In genomic region chr5:132714456-132715307, GRCh38 we compare ENCODE assay signal across 9 cellular contexts. TPM values are rescaled to one million over a fixed set of nuclear protein-coding genes. Genes with fewer than 3 reads are reported as not detected.
DNase-seq lines count a peak whose midpoint lies in the region; ATAC-seq, FAIRE-seq and TF ChIP-seq lines count a peak whose summit lies in the region.
"Had no signal": no experiment of that assay in that cellular context is flagged by ENCODE, and none has a peak within 500 bp of the region (broad histone marks: within the 10 kb centered on the region; RNA-seq: fewer than 3 reads in every experiment).

No MANE protein-coding gene starts in this region.

- H3K36me3 ChIP-seq in fibroblast of lung (ENCODE audit: control insufficient read depth, insufficient read depth, low read length) (no peaks in the 10 kb centered on the region), tibial nerve (peaks cover 0 to 14% (median 0%) of the 10 kb centered on the region in 3 donors)

- no peak for TF ChIP-seq POLR2A in tibial nerve (IDR thresholded peaks at IDR 0.05)

- ATAC-seq in activated naive CD4-positive, alpha-beta T cell treated with anti-CD3 and anti-CD28 coated beads, Interleukin-2, amount 50 U/mL, for 72 hours, result peak; percentile 61 to 92
- no peak for ATAC-seq in GM21447 (IDR thresholded peaks at IDR 0.05; ENCODE audit: unreplicated experiment)
- ATAC-seq in GM19324 (IDR thresholded peaks at IDR 0.05; ENCODE audit: low FRiP score, unreplicated experiment), result no peak

- TF ChIP-seq CTCF in fibroblast of lung (conservative IDR thresholded peaks at IDR 0.05 in 1 of 2, IDR thresholded peaks at IDR 0.05 in 1 of 2; ENCODE audit: low read depth in 1 of 2, low read length in 2 of 2), result peak in 1 of 2 donors; percentile 31
- TF ChIP-seq CTCF in tibial nerve (IDR thresholded peaks at IDR 0.05), result peak; percentile 28 to 59 (median 37)

- H3K9me3 ChIP-seq in fibroblast of lung (ENCODE audit: control insufficient read depth, insufficient read depth, low read depth, low read length) (no peaks in the 10 kb centered on the region), tibial nerve (no peaks in the 10 kb centered on the region)

- H3K4me1 ChIP-seq in fibroblast of lung (ENCODE audit: control insufficient read depth, extremely low read depth, insufficient read depth, low read length) (no peaks in the 10 kb centered on the region), tibial nerve (peaks cover 0 to 4% (median 0%) of the 10 kb centered on the region in 4 donors)

- H4K20me1 ChIP-seq in fibroblast of lung (ENCODE audit: control insufficient read depth, extremely low read depth, insufficient read depth, low read length), result no peaks in the 10 kb centered on the region

- no peaks in the 10 kb centered on the region for H3K36me3 Mint-ChIP-seq in activated naive CD4-positive, alpha-beta T cell treated with anti-CD3 and anti-CD28 coated beads, Interleukin-2, amount 50 U/mL, for 72 hours

- peak; percentile 50 for FAIRE-seq in RCC 7860 (lab: Jason Lieb, UNC)

- no peak overlapping the region for H3K9ac ChIP-seq in fibroblast of lung (ENCODE audit: insufficient read depth, low read length)

- no peaks in the 10 kb centered on the region for H3K9me3 Mint-ChIP-seq in activated naive CD4-positive, alpha-beta T cell treated with anti-CD3 and anti-CD28 coated beads, Interleukin-2, amount 50 U/mL, for 72 hours

- peak overlapping the region in 1 of 2 donors; percentile 42 for H3K27ac Mint-ChIP-seq in activated naive CD4-positive, alpha-beta T cell treated with anti-CD3 and anti-CD28 coated beads, Interleukin-2, amount 50 U/mL, for 72 hours

- no peak overlapping the region for H2AFZ ChIP-seq in fibroblast of lung (ENCODE audit: low read length)

- H3K27me3 ChIP-seq in fibroblast of lung (ENCODE audit: control insufficient read depth, insufficient read depth, low read length), result no peaks in the 10 kb centered on the region
- H3K27me3 ChIP-seq in tibial nerve, result no peaks in the 10 kb centered on the region

- H3K27ac ChIP-seq in fibroblast of lung (ENCODE audit: insufficient read depth, low read length) (no peak overlapping the region), tibial nerve (no peak overlapping the region)

- 62 to 66% methylated on average over 11 of the region's 11 CpGs for WGBS in tibial nerve, 2 donors

- no peak overlapping the region for H3K4me2 ChIP-seq in fibroblast of lung (ENCODE audit: extremely low read depth, insufficient read depth, low read length)

- TF ChIP-seq EP300 in tibial nerve (IDR thresholded peaks at IDR 0.05), result no peak

- H3K4me3 ChIP-seq in fibroblast of lung (replicated peaks in 1 of 4; ENCODE audit: control extremely low read depth in 1 of 4, insufficient read depth in 1 of 4, low read depth in 3 of 4, low read length in 4 of 4) (no peak overlapping the region), tibial nerve (no peak overlapping the region)

- no peaks in the 10 kb centered on the region for H3K79me2 ChIP-seq in fibroblast of lung (ENCODE audit: control insufficient read depth, insufficient read depth, low read length)

- peak in 1 of 2 donors; percentile 10 for DNase-seq in activated naive CD4-positive, alpha-beta T cell treated with anti-CD3 and anti-CD28 coated beads, Interleukin-2, amount 50 U/mL, for 72 hours (ENCODE audit: low spot score in 2 of 2)
- no peak for DNase-seq in activated naive CD4-positive, alpha-beta T cell (lab: John Stamatoyannopoulos, UW)
- DNase-seq in RCC 7860 (ENCODE audit: low spot score) (peak; percentile 20), fibroblast of lung (ENCODE audit: low read depth in 2 of 2) (peak; percentile 4 to 43), tibial nerve (ENCODE audit: low spot score in 2 of 2) (no peak), iPS-NIHi11 (ENCODE audit: low spot score) (no peak)
- DNase-seq: NCI-H748 treated with DMSO at 0.1 percent for 48 hours had no signal

RNA-seq across cellular contexts. Expression of gene KIF3A, which starts 22.7 kb away (rescaled TPM):
- 10 to 100 TPM in 1 of 2 donors, 1 to 10 TPM in 1; 9.0 to 12.7 TPM for total RNA-seq in activated naive CD4-positive, alpha-beta T cell treated with anti-CD3 and anti-CD28 coated beads, Interleukin-2, amount 50 U/mL, for 72 hours
- 10.5 and 11.2 TPM in 2 replicates for total RNA-seq in fibroblast of lung
- polyA plus RNA-seq in fibroblast of lung, result 7.3 and 8.8 TPM in 2 replicates
- polyA plus RNA-seq in fibroblast of lung (2012), result 5.8 and 6.3 TPM in 2 replicates
- 1.1 and 1.3 TPM in 2 replicates for polyA minus RNA-seq in fibroblast of lung (ENCODE audit: low replicate concordance)
- 10 to 100 TPM in 3 of 4 donors, 1 to 10 TPM in 1; 8.4 to 11.6 (median 10.7) TPM for total RNA-seq in tibial nerve

RNA-seq across cellular contexts. Expression of gene CCNI2, which starts 32.5 kb away (rescaled TPM):
- 1 to 10 TPM in 1 of 2 donors, under 1 TPM in 1; 0.87 to 2.2 TPM for total RNA-seq in activated naive CD4-positive, alpha-beta T cell treated with anti-CD3 and anti-CD28 coated beads, Interleukin-2, amount 50 U/mL, for 72 hours
- total RNA-seq in fibroblast of lung (under 0.01 TPM in 1 of 2 replicates, not detected in the other), tibial nerve (not detected)
- not detected in 2 replicates for polyA plus RNA-seq in fibroblast of lung
- 0.89 and 0.99 TPM in 2 replicates for polyA plus RNA-seq in fibroblast of lung (2012)
- polyA minus RNA-seq in fibroblast of lung (ENCODE audit: low replicate concordance), result not detected in 2 replicates

RNA-seq across cellular contexts. Expression of gene IL4, which starts 40.9 kb away (rescaled TPM):
- not detected for total RNA-seq in activated naive CD4-positive, alpha-beta T cell treated with anti-CD3 and anti-CD28 coated beads, Interleukin-2, amount 50 U/mL, for 72 hours
- not detected in 2 replicates for total RNA-seq in fibroblast of lung
- polyA plus RNA-seq in fibroblast of lung, result not detected in 2 replicates
- polyA plus RNA-seq in fibroblast of lung (2012), result not detected in 2 replicates
- polyA minus RNA-seq in fibroblast of lung (ENCODE audit: low replicate concordance), result not detected in 2 replicates
- not detected for total RNA-seq in tibial nerve

RNA-seq across cellular contexts. Expression of gene IL13, which starts 56.7 kb away (rescaled TPM):
- under 1 TPM; 0.72 to 0.98 TPM for total RNA-seq in activated naive CD4-positive, alpha-beta T cell treated with anti-CD3 and anti-CD28 coated beads, Interleukin-2, amount 50 U/mL, for 72 hours
- not detected in 2 replicates for total RNA-seq in fibroblast of lung
- not detected in 2 replicates for polyA plus RNA-seq in fibroblast of lung
- not detected in 2 replicates for polyA plus RNA-seq in fibroblast of lung (2012)
- polyA minus RNA-seq in fibroblast of lung (ENCODE audit: low replicate concordance), result not detected in 2 replicates
- total RNA-seq in tibial nerve, result under 1 TPM in 2 of 4 donors, not detected in 2; 0.44 to 0.98 TPM

Comparison
In these comparisons a context has a peak if more than half of its experiments do, and no peak if none do; other contexts are left out.
1. ATAC-seq: peak in activated naive CD4-positive, alpha-beta T cell treated with anti-CD3 and anti-CD28 coated beads, Interleukin-2, amount 50 U/mL, for 72 hours (2 of 2); none in GM21447 (single experiment) and GM19324 (single experiment).
2. DNase-seq: peak in RCC 7860 (single experiment) and fibroblast of lung (2 of 2); none in activated naive CD4-positive, alpha-beta T cell (0 of 4), tibial nerve (0 of 2) and iPS-NIHi11 (single experiment).